1 cellular context compared by ENCODE assay signal in genomic region chr19:54154603-54155345, GRCh38.
TF ChIP-seq lines count a peak whose summit lies in the region.

No MANE protein-coding gene starts in this region.

TF ChIP-seq in WTC11, 78 proteins besides CTCF, POLR2A, EP300 and RAD21 (continued from another document):
- TF ChIP-seq PRDM15 (CRISPR knock-in tag; IDR thresholded peaks at IDR 0.05): no peak
- TF ChIP-seq HMGXB4 (CRISPR knock-in tag; IDR thresholded peaks at IDR 0.05): no peak
- no peak for TF ChIP-seq NFATC4 (CRISPR knock-in tag; IDR thresholded peaks at IDR 0.05)
- no peak for TF ChIP-seq ESRRA (CRISPR knock-in tag; IDR thresholded peaks at IDR 0.05; ENCODE audit: borderline replicate concordance)
- no peak for TF ChIP-seq NFYB (CRISPR knock-in tag; conservative IDR thresholded peaks at IDR 0.05; ENCODE audit: low read depth)
- no peak for TF ChIP-seq SMAD3 (CRISPR knock-in tag; IDR thresholded peaks at IDR 0.05; ENCODE audit: borderline replicate concordance)
- no peak for TF ChIP-seq ZNF317 (CRISPR knock-in tag; IDR thresholded peaks at IDR 0.05; ENCODE audit: borderline replicate concordance, low read depth)
- TF ChIP-seq MAX (CRISPR knock-in tag; IDR thresholded peaks at IDR 0.05): no peak
- no peak for TF ChIP-seq TCF7 (CRISPR knock-in tag; IDR thresholded peaks at IDR 0.05; ENCODE audit: low read depth)
- TF ChIP-seq, protein P1, sequence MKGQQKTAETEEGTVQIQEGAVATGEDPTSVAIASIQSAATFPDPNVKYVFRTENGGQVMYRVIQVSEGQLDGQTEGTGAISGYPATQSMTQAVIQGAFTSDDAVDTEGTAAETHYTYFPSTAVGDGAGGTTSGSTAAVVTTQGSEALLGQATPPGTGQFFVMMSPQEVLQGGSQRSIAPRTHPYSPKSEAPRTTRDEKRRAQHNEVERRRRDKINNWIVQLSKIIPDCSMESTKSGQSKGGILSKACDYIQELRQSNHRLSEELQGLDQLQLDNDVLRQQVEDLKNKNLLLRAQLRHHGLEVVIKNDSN (CRISPR knock-in tag; IDR thresholded peaks at IDR 0.05): no peak
- TF ChIP-seq NR3C1 (CRISPR knock-in tag; conservative IDR thresholded peaks at IDR 0.05; ENCODE audit: low read depth): no peak
- TF ChIP-seq ZNF396 (CRISPR knock-in tag; IDR thresholded peaks at IDR 0.05; ENCODE audit: borderline replicate concordance): no peak
